23 cellular contexts compared by ENCODE assay signal in genomic region chr7:70782729-70783290, GRCh38.
"Had no signal": no experiment of that assay in that cellular context is flagged by ENCODE, and none has a peak within 500 bp of the region (broad histone marks: within the 10 kb centered on the region; RNA-seq: fewer than 3 reads in every experiment).

No MANE protein-coding gene starts in this region.

- H3K36me3 Mint-ChIP-seq: activated naive CD4-positive, alpha-beta T cell treated with anti-CD3 and anti-CD28 coated beads, Interleukin-2, amount 50 U/mL, for 72 hours had no signal

- H3K4me3 Mint-ChIP-seq: activated CD8-positive, alpha-beta T cell treated with anti-CD3 and anti-CD28 coated beads, Interleukin-2, amount 10 ng/mL, durations not matched to agents 7 days and 5 days; activated T-helper 1 cell treated with anti-CD3 and anti-CD28 coated beads, Interleukin-12 subunit alpha, Interleukin-12 subunit beta, Interleukin-2, Interleukin-4 antibody, amounts not matched to agents 30 ng/mL and 10 ng/mL and 1 ng/mL, durations not matched to agents 14 hours and 24 hours and 36 hours; nephron progenitor cell; stimulated activated memory B cell treated with anti-CD40 and anti-IgM and Interleukin-4, amounts not matched to agents 10 μg/mL and 1 μg/mL and 100 μg/mL, for 72 hours had no signal

- H3K27me3 Mint-ChIP-seq: stimulated activated memory B cell treated with anti-CD40 and anti-IgM and Interleukin-4, amounts not matched to agents 10 μg/mL and 1 μg/mL and 100 μg/mL, for 72 hours had no signal

- H3K27ac ChIP-seq: hepatocyte, transverse colon, VCaP had no signal

- H3K4me3 ChIP-seq: hepatocyte, transverse colon had no signal

- DNase-seq: activated CD4-positive, alpha-beta T cell treated with anti-CD3 and anti-CD28 coated beads, Interleukin-2, amount 50 U/mL, for 1 hour; activated CD4-positive, CD25-positive, alpha-beta regulatory T cell treated with anti-CD3 and anti-CD28 coated beads, Interleukin-2, amount 50 U/mL, for 72 hours; activated CD8-positive, alpha-beta T cell treated with anti-CD3 and anti-CD28 coated beads, Interleukin-2, amount 10 ng/mL, durations not matched to agents 7 days and 5 days; activated gamma-delta T cell treated with Interleukin-2 at 50 U/mL for 16 hours; aorta; cortex of kidney; erythroblast; foreskin fibroblast; left ventricle myocardium superior; mammary epithelial cell; nephron progenitor cell; occipital lobe; posterior cingulate gyrus; small intestine; stimulated activated CD4-positive, alpha-beta T cell treated with anti-CD3 and anti-CD28 coated beads, Interleukin-2, amount 100 ng/mL, for 24 hours; T-helper 2 cell; transverse colon had no signal

- H3K9me3 Mint-ChIP-seq: activated T-helper 1 cell treated with anti-CD3 and anti-CD28 coated beads, Interleukin-12 subunit alpha, Interleukin-12 subunit beta, Interleukin-2, Interleukin-4 antibody, amounts not matched to agents 30 ng/mL and 10 ng/mL and 1 ng/mL, durations not matched to agents 14 hours and 24 hours and 36 hours; nephron progenitor cell; stimulated activated memory B cell treated with anti-CD40 and anti-IgM and Interleukin-4, amounts not matched to agents 10 μg/mL and 1 μg/mL and 100 μg/mL, for 72 hours had no signal

- ATAC-seq: activated CD8-positive, alpha-beta T cell treated with anti-CD3 and anti-CD28 coated beads, Interleukin-2, amount 10 ng/mL, durations not matched to agents 7 days and 5 days; activated naive CD4-positive, alpha-beta T cell treated with anti-CD3 and anti-CD28 coated beads, Interleukin-2, amount 50 U/mL, for 72 hours; left ventricle myocardium superior; sciatic nerve; stimulated activated memory B cell treated with anti-CD40 and anti-IgM and Interleukin-4, amounts not matched to agents 10 μg/mL and 1 μg/mL and 100 μg/mL, for 72 hours had no signal

- H3K4me1 Mint-ChIP-seq: nephron progenitor cell had no signal

- H3K27me3 ChIP-seq: hepatocyte, transverse colon had no signal

- H3K27ac Mint-ChIP-seq: activated CD8-positive, alpha-beta T cell treated with anti-CD3 and anti-CD28 coated beads, Interleukin-2, amount 10 ng/mL, durations not matched to agents 7 days and 5 days; activated naive CD4-positive, alpha-beta T cell treated with anti-CD3 and anti-CD28 coated beads, Interleukin-2, amount 50 U/mL, for 72 hours; activated T-helper 1 cell treated with anti-CD3 and anti-CD28 coated beads, Interleukin-12 subunit alpha, Interleukin-12 subunit beta, Interleukin-2, Interleukin-4 antibody, amounts not matched to agents 30 ng/mL and 10 ng/mL and 1 ng/mL, durations not matched to agents 14 hours and 24 hours and 36 hours; stimulated activated memory B cell treated with anti-CD40 and anti-IgM and Interleukin-4, amounts not matched to agents 10 μg/mL and 1 μg/mL and 100 μg/mL, for 72 hours had no signal
